Comparison of ENCODE assay signal across 21 cellular contexts in genomic region chr1:20008391-20008841, GRCh38. TPM values are rescaled to one million over a fixed set of nuclear protein-coding genes. Genes with fewer than 3 reads are reported as not detected.
A peak's percentile ranks its signal among the peaks of the same experiment; 100 is the strongest.
DNase-seq lines count a peak whose midpoint lies in the region; ATAC-seq and TF ChIP-seq lines count a peak whose summit lies in the region.
"Had no signal": no experiment of that assay in that cellular context is flagged by ENCODE, and none has a peak within 500 bp of the region (broad histone marks: within the 10 kb centered on the region; RNA-seq: fewer than 3 reads in every experiment).

No MANE protein-coding gene starts in this region.

- peak; percentile 20 for DNase-seq in AG20443 (ENCODE audit: low spot score)
- DNase-seq in RPMI7951 (ENCODE audit: low read depth) = peak; percentile 56
- peak; percentile 92 for DNase-seq in fibroblast of pulmonary artery (ENCODE audit: low read depth)
- DNase-seq in lung (ENCODE audit: low spot score) = peak; percentile 30
- no peak for DNase-seq in H4 (ENCODE audit: low spot score)
- DNase-seq in ecto neural progenitor cell (ENCODE audit: low spot score) = no peak
- no peak for DNase-seq in activated CD8-positive, alpha-beta memory T cell treated with anti-CD3 and anti-CD28 coated beads for 24 hours
- no peak for DNase-seq in retina
- DNase-seq: activated CD4-positive, CD25-positive, alpha-beta regulatory T cell treated with anti-CD3 and anti-CD28 coated beads, Interleukin-2, amount 50 U/mL, for 72 hours; activated T-cell treated with anti-CD3 and anti-CD28 coated beads for 4 hours; endodermal cell; head of caudate nucleus; left colon; NCI-H1694; NCI-H524 treated with DMSO at 0.1 percent for 48 hours had no signal

- H3K4me1 ChIP-seq in lung (ENCODE audit: control insufficient read depth in 2 of 2, insufficient read depth in 2 of 2, low read length in 2 of 2) = no peaks in the 10 kb centered on the region
- H3K4me1 ChIP-seq: HAP-1 had no signal

- H3K9me3 ChIP-seq in lung (ENCODE audit: control insufficient read depth in 2 of 2, insufficient read depth in 1 of 2, low read length in 1 of 2) = peaks cover 0 to 3% of the 10 kb centered on the region in 2 donors
- H3K9me3 ChIP-seq: HAP-1 had no signal

- H3K27ac ChIP-seq in lung (ENCODE audit: low read depth in 1 of 2, low read length in 1 of 2) = no peak overlapping the region
- H3K27ac ChIP-seq: KMS-11 had no signal

- ATAC-seq in lung (ENCODE audit: insufficient read depth, low FRiP score) = peak; percentile 41
- ATAC-seq: activated naive CD4-positive, alpha-beta T cell treated with anti-CD3 and anti-CD28 coated beads, Interleukin-2, amount 50 U/mL, for 72 hours; left colon; Panc1 had no signal

- no peaks in the 10 kb centered on the region for H3K36me3 ChIP-seq in lung (ENCODE audit: control insufficient read depth in 2 of 2, insufficient read depth in 2 of 2, low read length in 2 of 2)
- H3K36me3 ChIP-seq: HAP-1 had no signal

- H3K27me3 ChIP-seq in lung (ENCODE audit: control insufficient read depth, insufficient read depth) = no peaks in the 10 kb centered on the region

- H3K4me3 ChIP-seq in fibroblast of pulmonary artery (replicated peaks; ENCODE audit: low read depth, low read length) (no peak overlapping the region), lung (no peak overlapping the region)
- H3K4me3 ChIP-seq: HAP-1, skin epidermis had no signal

- WGBS in lung, 2 donors = 69 to 84% methylated on average over 2 of the region's 2 CpGs

- TF ChIP-seq CTCF in fibroblast of pulmonary artery (IDR thresholded peaks at IDR 0.05; ENCODE audit: low read length, missing control alignments) (no peak), lung (IDR thresholded peaks at IDR 0.05; ENCODE audit: control extremely low read depth, extremely low read depth) (no peak)

RNA-seq across cellular contexts. Expression of gene PLA2G2A, which starts 29.0 kb away (rescaled TPM):
- not detected in 2 replicates for total RNA-seq in RPMI7951 (2014; rRNA removed; shearing (Covaris generic))
- 10 to 100 TPM in 1 of 2 donors, 1 to 10 TPM in 1; 1.8 to 33.1 TPM for total RNA-seq in lung
- 100 to 1,000 TPM in 1 of 2 donors, 10 to 100 TPM in 1; 29.5 to 168 TPM for polyA plus RNA-seq in lung
- not detected in 2 replicates for total RNA-seq in H4 (2014; rRNA removed; shearing (Covaris generic))
- total RNA-seq: activated naive CD4-positive, alpha-beta T cell treated with anti-CD3 and anti-CD28 coated beads, Interleukin-2, amount 50 U/mL, for 72 hours had no signal
- polyA plus RNA-seq: neural cell had no signal

Comparison
In these comparisons a context has a peak if more than half of its experiments do, and no peak if none do; other contexts are left out.
1. DNase-seq: peak in AG20443 (single experiment), RPMI7951 (single experiment), fibroblast of pulmonary artery (single experiment) and lung (single experiment); none in H4 (single experiment), ecto neural progenitor cell (single experiment), activated CD8-positive, alpha-beta memory T cell treated with anti-CD3 and anti-CD28 coated beads for 24 hours (single experiment) and retina (single experiment).